16 cellular contexts compared by ENCODE assay signal in the genomic region with DNA sequence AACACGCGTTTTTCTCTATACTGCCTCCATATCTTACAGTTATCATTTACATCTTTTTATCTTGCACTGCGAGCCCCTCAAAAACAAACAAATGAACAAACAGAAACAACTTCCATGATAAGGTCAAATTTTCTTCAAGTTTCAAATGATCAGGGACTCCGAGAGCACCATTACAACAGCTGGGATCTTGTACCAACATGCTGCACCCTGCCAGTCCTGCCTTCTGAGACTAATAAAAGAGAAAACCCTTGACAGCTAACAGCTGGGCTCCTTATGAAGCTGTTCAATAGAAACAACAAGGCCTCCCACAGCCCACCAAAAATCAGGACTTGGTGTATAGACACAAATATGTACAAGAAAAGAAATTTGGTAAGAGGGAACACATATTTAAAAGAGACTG.
DNase-seq lines count a peak whose midpoint lies in the region; ATAC-seq, FAIRE-seq and TF ChIP-seq lines count a peak whose summit lies in the region.
"Had no signal": no experiment of that assay in that cellular context is flagged by ENCODE, and none has a peak within 500 bp of the region (broad histone marks: within the 10 kb centered on the region; RNA-seq: fewer than 3 reads in every experiment).

No MANE protein-coding gene starts in this region.

- FAIRE-seq in H54 (lab: Jason Lieb, UNC): peak; percentile 65
- FAIRE-seq: kidney had no signal

- H3K4me1 ChIP-seq in fibroblast of lung (ENCODE audit: control insufficient read depth, extremely low read depth, insufficient read depth, low read length): no peaks in the 10 kb centered on the region
- peaks cover 31% of the 10 kb centered on the region for H3K4me1 ChIP-seq in smooth muscle cell (ENCODE audit: low read depth)
- H3K4me1 ChIP-seq in colonic mucosa: no peaks in the 10 kb centered on the region

- no peaks in the 10 kb centered on the region for H3K9me3 ChIP-seq in fibroblast of lung (ENCODE audit: control insufficient read depth, insufficient read depth, low read depth, low read length)
- H3K9me3 ChIP-seq in smooth muscle cell (replicated peaks; ENCODE audit: low read depth): no peaks in the 10 kb centered on the region
- no peaks in the 10 kb centered on the region for H3K9me3 ChIP-seq in colonic mucosa
- no peaks in the 10 kb centered on the region for H3K9me3 ChIP-seq in MG63
- H3K9me3 ChIP-seq: esophagus squamous epithelium, heart left ventricle had no signal

- TF ChIP-seq CTCF in fibroblast of lung (conservative IDR thresholded peaks at IDR 0.05 in 1 of 2, IDR thresholded peaks at IDR 0.05 in 1 of 2; ENCODE audit: low read depth in 1 of 2, low read length in 2 of 2) (no peak), smooth muscle cell (IDR thresholded peaks at IDR 0.05; ENCODE audit: borderline replicate concordance, insufficient read depth, poor library complexity, severe bottlenecking) (no peak), colonic mucosa (IDR thresholded peaks at IDR 0.05) (no peak)

- peak overlapping the region; percentile 12 for H2AFZ ChIP-seq in fibroblast of lung (ENCODE audit: low read length)
- peak overlapping the region; percentile 64 for H2AFZ ChIP-seq in smooth muscle cell (ENCODE audit: low read depth)

- H3K79me2 ChIP-seq in fibroblast of lung (ENCODE audit: control insufficient read depth, insufficient read depth, low read length) (no peaks in the 10 kb centered on the region), smooth muscle cell (ENCODE audit: low read depth) (peaks cover 5% of the 10 kb centered on the region)

- H3K9ac ChIP-seq in fibroblast of lung (ENCODE audit: insufficient read depth, low read length) (no peak overlapping the region), smooth muscle cell (ENCODE audit: low read depth) (peak overlapping the region; percentile 14), colonic mucosa (ENCODE audit: low read depth in 2 of 2, low read length in 2 of 2) (no peak overlapping the region)

- H3K27ac ChIP-seq in fibroblast of lung (ENCODE audit: insufficient read depth, low read length) (no peak overlapping the region), smooth muscle cell (ENCODE audit: low read depth) (peak overlapping the region; percentile 48), colonic mucosa (no peak overlapping the region)
- H3K27ac ChIP-seq: esophagus squamous epithelium, VCaP had no signal

- peak overlapping the region in 2 of 4 experiments; percentile 5 to 8 for H3K4me3 ChIP-seq in fibroblast of lung (replicated peaks in 1 of 4; ENCODE audit: control extremely low read depth in 1 of 4, insufficient read depth in 1 of 4, low read depth in 3 of 4, low read length in 4 of 4)
- H3K4me3 ChIP-seq in smooth muscle cell: no peak overlapping the region
- H3K4me3 ChIP-seq in colonic mucosa: no peak overlapping the region
- no peak overlapping the region for H3K4me3 ChIP-seq in MG63
- H3K4me3 ChIP-seq: esophagus squamous epithelium had no signal

- 48% methylated on average over 4 of the region's 4 CpGs for WGBS in smooth muscle cell (ENCODE audit: low lambda C conversion rate)

- intact Hi-C loops in colonic mucosa (cut with DNase I): no loop called here

- no peak for TF ChIP-seq POLR2A in H54 (IDR thresholded peaks at IDR 0.05; ENCODE audit: low read depth, low read length)

- H3K27me3 ChIP-seq in fibroblast of lung (ENCODE audit: control insufficient read depth, insufficient read depth, low read length): no peaks in the 10 kb centered on the region
- H3K27me3 ChIP-seq in smooth muscle cell (ENCODE audit: low read depth): no peaks in the 10 kb centered on the region
- H3K27me3 ChIP-seq in colonic mucosa: no peaks in the 10 kb centered on the region
- no peaks in the 10 kb centered on the region for H3K27me3 ChIP-seq in MG63
- H3K27me3 ChIP-seq: esophagus squamous epithelium, heart left ventricle had no signal

- H4K20me1 ChIP-seq in fibroblast of lung (ENCODE audit: control insufficient read depth, extremely low read depth, insufficient read depth, low read length) (no peaks in the 10 kb centered on the region), smooth muscle cell (ENCODE audit: low read depth) (no peaks in the 10 kb centered on the region)

- ATAC-seq in GM21529 (IDR thresholded peaks at IDR 0.05; ENCODE audit: unreplicated experiment): no peak
- ATAC-seq: activated CD8-positive, alpha-beta T cell treated with anti-CD3 and anti-CD28 coated beads, Interleukin-2, amount 10 ng/mL, durations not matched to agents 7 days and 5 days; heart left ventricle had no signal

- H3F3A ChIP-seq in smooth muscle cell (ENCODE audit: low read depth): peaks cover 4% of the 10 kb centered on the region

- DNase-seq in H54 (ENCODE audit: insufficient read length, low spot score): no peak
- peak; percentile 6 to 66 for DNase-seq in NCI-H524 (lab: John Stamatoyannopoulos, UW)
- peak in 1 of 2 donors; percentile 74 for DNase-seq in fibroblast of lung (ENCODE audit: low read depth in 2 of 2)
- no peak for DNase-seq in smooth muscle cell (lab: John Stamatoyannopoulos, UW; ENCODE audit: unreplicated experiment)
- no peak for DNase-seq in colonic mucosa
- DNase-seq in MG63: no peak
- DNase-seq in NCI-H146 treated with DMSO at 0.1 percent for 48 hours (lab: John Stamatoyannopoulos, UW; ENCODE audit: unreplicated experiment): no peak
- DNase-seq: activated CD8-positive, alpha-beta T cell treated with anti-CD3 and anti-CD28 coated beads, Interleukin-2, amount 10 ng/mL, durations not matched to agents 7 days and 5 days; esophagus squamous epithelium; kidney; NCI-H526; posterior cingulate gyrus; stimulated activated naive CD4-positive, alpha-beta T cell treated with Interleukin-2 at 50 U/mL for 16 hours had no signal

- H3K36me3 ChIP-seq in fibroblast of lung (ENCODE audit: control insufficient read depth, insufficient read depth, low read length): no peaks in the 10 kb centered on the region
- no peaks in the 10 kb centered on the region for H3K36me3 ChIP-seq in smooth muscle cell (ENCODE audit: low read depth)
- H3K36me3 ChIP-seq in colonic mucosa: no peaks in the 10 kb centered on the region
- H3K36me3 ChIP-seq in MG63: no peaks in the 10 kb centered on the region
- H3K36me3 ChIP-seq: esophagus squamous epithelium, heart left ventricle had no signal

- H3K4me2 ChIP-seq in fibroblast of lung (ENCODE audit: extremely low read depth, insufficient read depth, low read length) (peak overlapping the region; percentile 68), smooth muscle cell (peak overlapping the region; percentile 32)

Comparison
In these comparisons a context has a peak if more than half of its experiments do, and no peak if none do; other contexts are left out.
1. DNase-seq: peak in NCI-H524 (2 of 2); none in H54 (single experiment), smooth muscle cell (single experiment), colonic mucosa (single experiment), MG63 (single experiment) and NCI-H146 treated with DMSO at 0.1 percent for 48 hours (single experiment).